Comparison of ENCODE assay signal across 21 cellular contexts in genomic region chr11:122755941-122756340, GRCh38.
DNase-seq lines count a peak whose midpoint lies in the region; ATAC-seq, FAIRE-seq and TF ChIP-seq lines count a peak whose summit lies in the region.
"Had no signal": no experiment of that assay in that cellular context is flagged by ENCODE, and none has a peak within 500 bp of the region (broad histone marks: within the 10 kb centered on the region; RNA-seq: fewer than 3 reads in every experiment).

No MANE protein-coding gene starts in this region.

- no TSS peak for BruUV-seq in PC-9 (replicated peaks; lab: Mats Ljungman, UMichigan)

- H3K36me3 ChIP-seq in Loucy (ENCODE audit: insufficient read depth, low read length) (peaks cover 12% of the 10 kb centered on the region; the same call in 1 of the 2 replicates), kidney (ENCODE audit: control insufficient read depth in 1 of 2, insufficient read depth in 2 of 2, low read length in 2 of 2) (no peaks in the 10 kb centered on the region), PC-9 (ENCODE audit: low read depth) (no peaks in the 10 kb centered on the region)

- H3K27me3 ChIP-seq in Loucy (ENCODE audit: insufficient read depth, low read length, poor library complexity, severe bottlenecking) (no peaks in the 10 kb centered on the region), PC-9 (ENCODE audit: insufficient read depth, low read depth) (no peaks in the 10 kb centered on the region)

- no peak for FAIRE-seq in kidney (lab: Jason Lieb, UNC)
- FAIRE-seq: A204.1, frontal cortex had no signal

- H3K9ac ChIP-seq in Loucy (ENCODE audit: low read depth, low read length, poor library complexity, severe bottlenecking) (peak overlapping the region; percentile 69), kidney (ENCODE audit: low read length in 2 of 2) (no peak overlapping the region)

- H3K9me2 ChIP-seq in Loucy (replicated peaks; ENCODE audit: low read depth, low read length) (no peaks in the 10 kb centered on the region), PC-9 (ENCODE audit: insufficient read depth) (no peaks in the 10 kb centered on the region)

- H3K36me3 Mint-ChIP-seq in natural killer cell treated with Interleukin-12 subunit alpha and Interleukin-12 subunit beta and Interleukin-15 and Interleukin-18, amount 100 ng/mL, for 72 hours, result no peaks in the 10 kb centered on the region
- H3K36me3 Mint-ChIP-seq: CD8-positive, alpha-beta T cell; type B pancreatic cell had no signal

- H3K79me2 ChIP-seq in Loucy (ENCODE audit: insufficient read depth, low read length), result peaks cover 95% of the 10 kb centered on the region
- H3K79me2 ChIP-seq in PC-9 (ENCODE audit: low read depth), result peaks cover 86% of the 10 kb centered on the region

- H3K4me2 ChIP-seq in Loucy (ENCODE audit: low read depth, low read length, poor library complexity, severe bottlenecking) (peak overlapping the region; percentile 43), PC-9 (no peak overlapping the region)

- peaks cover 72% of the 10 kb centered on the region for H3K4me1 ChIP-seq in Loucy (ENCODE audit: insufficient read depth, low read length, poor library complexity, severe bottlenecking)
- H3K4me1 ChIP-seq in kidney (ENCODE audit: control insufficient read depth in 1 of 2, insufficient read depth in 1 of 2, low read depth in 1 of 2, low read length in 2 of 2), result no peaks in the 10 kb centered on the region
- no peaks in the 10 kb centered on the region for H3K4me1 ChIP-seq in PC-9 (replicated peaks; ENCODE audit: insufficient read depth)

- no peaks in the 10 kb centered on the region for H3K9me3 ChIP-seq in Loucy (ENCODE audit: insufficient read depth, low read depth, low read length)
- no peaks in the 10 kb centered on the region for H3K9me3 ChIP-seq in kidney (ENCODE audit: control insufficient read depth in 1 of 2, low read length in 2 of 2)
- H3K9me3 ChIP-seq in PC-9 (ENCODE audit: insufficient read depth, low read depth), result no peaks in the 10 kb centered on the region

- H3F3A ChIP-seq in Loucy (ENCODE audit: low read depth), result no peaks in the 10 kb centered on the region
- H3F3A ChIP-seq in PC-9 (ENCODE audit: insufficient read depth, low read depth), result peaks cover 25% of the 10 kb centered on the region; the same call in 1 of the 2 replicates

- peak; percentile 10 for DNase-seq in SKM-1 (lab: John Stamatoyannopoulos, UW; ENCODE audit: unreplicated experiment)
- DNase-seq in SKM-1 treated with dmso at 0.1 percent for 144 hours (lab: John Stamatoyannopoulos, UW; ENCODE audit: unreplicated experiment), result no peak
- peak; percentile 52 for DNase-seq in amniotic epithelial cell (ENCODE audit: low read depth)
- DNase-seq in natural killer cell treated with Interleukin-12 subunit alpha and Interleukin-12 subunit beta and Interleukin-15 and Interleukin-18, amount 100 ng/mL, for 72 hours (ENCODE audit: low spot score), result no peak
- DNase-seq in kidney, result no peak
- DNase-seq in NCI-H748 treated with DMSO at 0.1 percent for 48 hours (lab: John Stamatoyannopoulos, UW), result no peak
- DNase-seq in PC-9, result no peak
- DNase-seq: DMS79 treated with DMSO at 0.1 percent for 48 hours; left cardiac atrium; NCI-H1092; NCI-H2107; NCI-H69; retina; stimulated activated CD4-positive, alpha-beta T cell treated with anti-CD3 and anti-CD28 coated beads, Interleukin-15, amount 100 ng/mL, for 24 hours; stimulated activated naive CD4-positive, alpha-beta T cell treated with Interleukin-2 at 50 U/mL for 16 hours had no signal

- no peak for TF ChIP-seq CTCF in Loucy (conservative IDR thresholded peaks at IDR 0.05; ENCODE audit: low read length)
- no peak for TF ChIP-seq CTCF in kidney (IDR thresholded peaks at IDR 0.05; ENCODE audit: borderline replicate concordance, extremely low read depth, insufficient read depth)
- TF ChIP-seq CTCF in PC-9 (conservative IDR thresholded peaks at IDR 0.05), result no peak

- H3K27ac ChIP-seq in kidney (ENCODE audit: low read depth in 2 of 2, low read length in 2 of 2) (no peak overlapping the region), PC-9 (no peak overlapping the region)

- H3K27me3 Mint-ChIP-seq in natural killer cell treated with Interleukin-12 subunit alpha and Interleukin-12 subunit beta and Interleukin-15 and Interleukin-18, amount 100 ng/mL, for 72 hours, result no peaks in the 10 kb centered on the region
- H3K27me3 Mint-ChIP-seq: type B pancreatic cell had no signal

- no peak for ATAC-seq in natural killer cell treated with Interleukin-12 subunit alpha and Interleukin-12 subunit beta and Interleukin-15 and Interleukin-18, amount 100 ng/mL, for 72 hours

- peaks cover 31 to 43% of the 10 kb centered on the region in 2 donors for H3K4me1 Mint-ChIP-seq in natural killer cell treated with Interleukin-12 subunit alpha and Interleukin-12 subunit beta and Interleukin-15 and Interleukin-18, amount 100 ng/mL, for 72 hours (ENCODE audit: low read depth in 2 of 2)

- no peak overlapping the region for H3K4me3 Mint-ChIP-seq in natural killer cell treated with Interleukin-12 subunit alpha and Interleukin-12 subunit beta and Interleukin-15 and Interleukin-18, amount 100 ng/mL, for 72 hours
- H3K4me3 Mint-ChIP-seq: CD8-positive, alpha-beta T cell; type B pancreatic cell had no signal

- peak overlapping the region; percentile 4 to 78 for H3K27ac Mint-ChIP-seq in natural killer cell treated with Interleukin-12 subunit alpha and Interleukin-12 subunit beta and Interleukin-15 and Interleukin-18, amount 100 ng/mL, for 72 hours
- H3K27ac Mint-ChIP-seq: activated naive CD4-positive, alpha-beta T cell treated with anti-CD3 and anti-CD28 coated beads, Interleukin-2, amount 50 U/mL, for 72 hours; CD8-positive, alpha-beta T cell; type B pancreatic cell had no signal

- no peak overlapping the region for H2AFZ ChIP-seq in Loucy (ENCODE audit: low read length)
- H2AFZ ChIP-seq in PC-9, result no peak overlapping the region

- POLR2A ChIA-PET in PC-9 (lab: Charles Lee; ENCODE audit: unreplicated experiment), result interaction anchor here (0.6 kb wide), 1 partner anchor 297 kb away, joined by 7 read pairs; no protein-coding TSS in a partner anchor

- CTCF ChIA-PET in PC-9 (lab: Charles Lee), result interaction anchor here (1.0 kb wide), 1 partner anchor 127 kb away, joined by 5 read pairs; no protein-coding TSS in a partner anchor

- intact Hi-C loops in kidney (cut with DNase I), result no loop called here
- intact Hi-C loops in PC-9 (cut with micrococcal nuclease; ENCODE audit: unreplicated experiment), result no loop called here

- peak overlapping the region; percentile 33 for H3K4me3 ChIP-seq in Loucy (ENCODE audit: low read length, poor library complexity, severe bottlenecking)
- no peak overlapping the region for H3K4me3 ChIP-seq in kidney (ENCODE audit: low read length in 2 of 2)
- H3K4me3 ChIP-seq in PC-9, result no peak overlapping the region

- no peaks in the 10 kb centered on the region for H3K9me3 Mint-ChIP-seq in natural killer cell treated with Interleukin-12 subunit alpha and Interleukin-12 subunit beta and Interleukin-15 and Interleukin-18, amount 100 ng/mL, for 72 hours
- H3K9me3 Mint-ChIP-seq: activated naive CD4-positive, alpha-beta T cell treated with anti-CD3 and anti-CD28 coated beads, Interleukin-2, amount 50 U/mL, for 72 hours; CD8-positive, alpha-beta T cell; type B pancreatic cell had no signal

- H4K20me1 ChIP-seq in Loucy (ENCODE audit: insufficient read depth, low read length, poor library complexity, severe bottlenecking) (peaks cover 4% of the 10 kb centered on the region), PC-9 (ENCODE audit: insufficient read depth) (peaks cover 7% of the 10 kb centered on the region; the same call in 1 of the 2 replicates)

Comparison
In these comparisons a context has a peak if more than half of its experiments do, and no peak if none do; other contexts are left out.
1. DNase-seq: peak in SKM-1 (single experiment) and amniotic epithelial cell (single experiment); none in SKM-1 treated with dmso at 0.1 percent for 144 hours (single experiment), natural killer cell treated with Interleukin-12 subunit alpha and Interleukin-12 subunit beta and Interleukin-15 and Interleukin-18, amount 100 ng/mL, for 72 hours (single experiment), kidney (single experiment), NCI-H748 treated with DMSO at 0.1 percent for 48 hours (single experiment) and PC-9 (0 of 2).